15 cellular contexts compared by ENCODE assay signal in the genomic region with DNA sequence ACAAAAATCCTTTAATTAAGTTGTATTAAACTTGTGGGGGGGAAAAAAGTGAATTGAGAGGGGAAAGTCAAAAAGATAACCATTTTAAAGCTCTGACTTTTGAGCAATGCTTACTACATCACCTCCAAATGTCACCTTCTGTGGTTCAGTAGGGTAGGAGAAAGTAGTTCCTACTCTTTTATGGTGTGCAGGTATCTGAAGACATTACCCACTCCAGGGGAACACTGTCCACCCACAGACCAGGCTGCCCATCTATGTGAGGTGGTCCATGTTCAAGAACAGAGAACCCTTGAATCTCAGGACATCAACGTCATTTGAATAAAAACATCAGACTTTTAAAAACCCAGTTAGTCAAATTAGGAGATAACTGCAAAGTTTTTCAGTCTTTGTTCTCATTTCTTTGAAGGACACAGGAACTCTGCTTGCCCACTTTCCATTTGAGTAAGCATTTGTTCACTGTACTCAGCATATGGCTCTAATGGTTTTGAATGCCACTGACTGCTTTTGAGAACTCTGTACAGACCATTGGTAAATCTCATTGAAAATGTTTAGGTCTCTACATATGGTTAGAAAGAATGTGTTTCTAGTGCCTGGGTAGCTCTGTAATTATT. TPM values are rescaled to one million over a fixed set of nuclear protein-coding genes. Genes with fewer than 3 reads are reported as not detected.
DNase-seq lines count a peak whose midpoint lies in the region; ATAC-seq, FAIRE-seq and TF ChIP-seq lines count a peak whose summit lies in the region.
"Had no signal": no experiment of that assay in that cellular context is flagged by ENCODE, and none has a peak within 500 bp of the region (broad histone marks: within the 10 kb centered on the region; RNA-seq: fewer than 3 reads in every experiment).

No MANE protein-coding gene starts in this region.

- CTCF ChIA-PET in GM10248 (lab: Yijun Ruan, JAX) = interaction anchor here (1.4 to 1.6 kb wide), 2 partner anchors 18 to 22 kb away, joined by 3 to 4 read pairs; no protein-coding TSS in a partner anchor

- POLR2A ChIA-PET in GM10248 (lab: Yijun Ruan, JAX) = no interaction called here

- peak; percentile 47 for DNase-seq in GM10248 (ENCODE audit: extremely low spot score)
- DNase-seq in HUDEP-2 (lab: John Stamatoyannopoulos, UW; ENCODE audit: unreplicated experiment in 76 of 76) = no peak
- no peak for DNase-seq in superior temporal gyrus (ENCODE audit: extremely low spot score)
- no peak for DNase-seq in frontal cortex (ENCODE audit: low spot score in 2 of 2)
- DNase-seq in NCI-H2196 treated with DMSO at 0.1 percent for 48 hours (lab: John Stamatoyannopoulos, UW; ENCODE audit: unreplicated experiment) = no peak
- DNase-seq: ACHN, DMS153, GM23248, Karpas-422 had no signal

- no peak for TF ChIP-seq CTCF in GM10248 (IDR thresholded peaks at IDR 0.05; ENCODE audit: control extremely low read depth, extremely low read depth, low read depth, missing control alignments)

- no peak for FAIRE-seq in frontal cortex (lab: Jason Lieb, UNC)
- FAIRE-seq: endothelial cell of umbilical vein, RCC 7860 had no signal

- ATAC-seq in GM19023 (IDR thresholded peaks at IDR 0.05; ENCODE audit: unreplicated experiment) (peak; percentile 77), GM21723 (IDR thresholded peaks at IDR 0.05; ENCODE audit: unreplicated experiment) (peak; percentile 100), HG03139 (IDR thresholded peaks at IDR 0.05; ENCODE audit: unreplicated experiment) (peak; percentile 88)

RNA-seq across cellular contexts. Expression of a gene that starts 18.4 kb away (rescaled TPM):
- total RNA-seq in frontal cortex = 2.0 TPM
- total RNA-seq: GM23248, mononuclear cell had no signal

RNA-seq across cellular contexts. Expression of a gene that starts 25.6 kb away (rescaled TPM):
- not detected for total RNA-seq in frontal cortex
- total RNA-seq: endothelial cell of umbilical vein, GM23248, mononuclear cell had no signal
